Comparison of ENCODE assay signal across 8 cellular contexts in genomic region chr13:70568571-70568970, GRCh38.
DNase-seq lines count a peak whose midpoint lies in the region; ATAC-seq and TF ChIP-seq lines count a peak whose summit lies in the region.

No MANE protein-coding gene starts in this region.

- POLR2A ChIA-PET in A673 (lab: Charles Lee; ENCODE audit: low non-redundant PET), result no interaction called here

- intact Hi-C loops in A673 (cut with micrococcal nuclease; ENCODE audit: unreplicated experiment), result loop anchor here (2.0 to 5.0 kb wide), 3 partner anchors 231 to 1030 kb away; no protein-coding TSS in a partner anchor

- TF ChIP-seq CTCF in A673 (conservative IDR thresholded peaks at IDR 0.05; ENCODE audit: low read depth, low read length) (peak; percentile 75), GM12875 (IDR thresholded peaks at IDR 0.05; ENCODE audit: borderline replicate concordance, insufficient read depth, low read depth, low read length) (peak; percentile 33; the same call in 1 of the 2 replicates)

- CTCF ChIA-PET in A673 (lab: Charles Lee), result no interaction called here

- peak; percentile 80 for ATAC-seq in HG02943 (IDR thresholded peaks at IDR 0.05; ENCODE audit: low read depth, unreplicated experiment)
- no peak for ATAC-seq in GM19035 (IDR thresholded peaks at IDR 0.05; ENCODE audit: unreplicated experiment)

- BruUV-seq in A673 (replicated peaks; lab: Mats Ljungman, UMichigan), result no TSS peak

- H3K27ac ChIP-seq in A673 (ENCODE audit: low read depth, low read length, poor library complexity, severe bottlenecking), result no peak overlapping the region

- H3K27me3 ChIP-seq in A673 (replicated peaks; ENCODE audit: insufficient read depth, low read depth, low read length, poor library complexity), result no peaks in the 10 kb centered on the region

- H3K36me3 ChIP-seq in A673 (ENCODE audit: insufficient read depth, low read length, poor library complexity, severe bottlenecking), result no peaks in the 10 kb centered on the region

- DNase-seq in A673 (ENCODE audit: low spot score), result peak; percentile 47
- DNase-seq in NCI-H2227 (lab: John Stamatoyannopoulos, UW; ENCODE audit: unreplicated experiment), result peak; percentile 53
- peak; percentile 8 for DNase-seq in cerebellum (ENCODE audit: low spot score)
- peak; percentile 48 for DNase-seq in midbrain (lab: John Stamatoyannopoulos, UW)
- DNase-seq in NCI-H187 treated with DMSO at 0.1 percent for 48 hours (lab: John Stamatoyannopoulos, UW), result no peak

- H3K4me1 ChIP-seq in A673 (ENCODE audit: insufficient read depth, low read length, poor library complexity, severe bottlenecking), result no peaks in the 10 kb centered on the region

- H3K4me3 ChIP-seq in A673 (ENCODE audit: low read depth, low read length, poor library complexity, severe bottlenecking) (no peak overlapping the region), GM12875 (ENCODE audit: low read depth, low read length) (no peak overlapping the region)

- H3K9me3 ChIP-seq in A673 (ENCODE audit: low read depth, low read length, poor library complexity, severe bottlenecking), result no peaks in the 10 kb centered on the region
